Comparison of ENCODE assay signal across 7 cellular contexts in the genomic region with DNA sequence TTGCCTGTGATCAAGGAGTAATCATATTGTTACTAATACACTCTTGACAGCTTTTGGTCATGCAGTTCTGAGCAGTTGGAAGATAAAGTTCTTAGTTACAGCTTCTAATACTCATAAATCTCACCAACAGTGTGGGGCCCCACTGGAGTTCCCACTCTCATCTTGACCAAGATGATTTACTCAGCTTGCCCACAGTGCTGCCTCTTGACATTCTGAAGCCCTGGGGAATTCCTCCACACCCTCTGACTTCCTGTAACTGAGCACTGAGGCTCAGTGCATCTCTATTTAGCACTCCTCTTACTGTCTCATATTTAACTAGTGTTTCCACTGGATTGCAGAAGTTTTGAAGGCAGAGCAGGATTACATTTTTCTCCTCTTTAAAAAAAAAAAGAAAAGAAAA. TPM values are rescaled to one million over a fixed set of nuclear protein-coding genes. Genes with fewer than 3 reads are reported as not detected.
A peak's percentile ranks its signal among the peaks of the same experiment; 100 is the strongest.
DNase-seq lines count a peak whose midpoint lies in the region; ATAC-seq and TF ChIP-seq lines count a peak whose summit lies in the region.

No MANE protein-coding gene starts in this region.

- H3K36me3 ChIP-seq in OCI-LY1 (ENCODE audit: insufficient read depth, low read length) (no peaks in the 10 kb centered on the region; the same call in 1 of the 2 replicates), hepatocyte (replicated peaks; ENCODE audit: insufficient read depth, low read depth) (no peaks in the 10 kb centered on the region)

- peak overlapping the region; percentile 89 for H3K27ac ChIP-seq in OCI-LY1 (ENCODE audit: low read depth, low read length, poor library complexity, severe bottlenecking)
- H3K27ac ChIP-seq in hepatocyte: peak overlapping the region; percentile 94

- ATAC-seq in GM18519 (IDR thresholded peaks at IDR 0.05; ENCODE audit: low FRiP score, unreplicated experiment): peak; percentile 56
- peak; percentile 66 for ATAC-seq in HG02798 (IDR thresholded peaks at IDR 0.05; ENCODE audit: poor library complexity, unreplicated experiment)

- TF ChIP-seq CTCF in OCI-LY1 (IDR thresholded peaks at IDR 0.05; ENCODE audit: low read length) (no peak), hepatocyte (IDR thresholded peaks at IDR 0.05; ENCODE audit: poor library complexity) (no peak)

- peak overlapping the region; percentile 32; the same call in 1 of the 2 replicates for H3K9ac ChIP-seq in OCI-LY1 (ENCODE audit: low read length)

- peak overlapping the region; percentile 19 for H3K4me3 ChIP-seq in OCI-LY1 (ENCODE audit: low read depth, low read length, poor library complexity, severe bottlenecking)
- no peak overlapping the region for H3K4me3 ChIP-seq in hepatocyte

- H3K79me2 ChIP-seq in OCI-LY1 (ENCODE audit: insufficient read depth, low read length) (peaks cover 21% of the 10 kb centered on the region), hepatocyte (peaks cover 47% of the 10 kb centered on the region)

- H3F3A ChIP-seq in OCI-LY1 (ENCODE audit: insufficient read depth, low read length): 0 out of 2 replicates have a peak, but pooled peaks cover 8% of the 10 kb centered on the region

- no peaks in the 10 kb centered on the region for H3K27me3 ChIP-seq in OCI-LY1 (ENCODE audit: insufficient read depth, low read length)
- no peaks in the 10 kb centered on the region for H3K27me3 ChIP-seq in hepatocyte

- H3K9me2 ChIP-seq in OCI-LY1 (ENCODE audit: low read depth, low read length) (no peaks in the 10 kb centered on the region), hepatocyte (replicated peaks; ENCODE audit: insufficient read depth) (no peaks in the 10 kb centered on the region)

- no peaks in the 10 kb centered on the region for H4K20me1 ChIP-seq in OCI-LY1 (ENCODE audit: insufficient read depth, low read length)
- peaks cover 2% of the 10 kb centered on the region for H4K20me1 ChIP-seq in hepatocyte (ENCODE audit: insufficient read depth, poor library complexity, severe bottlenecking)

- H3K4me1 ChIP-seq in OCI-LY1 (ENCODE audit: insufficient read depth, low read length, severe bottlenecking) (peaks cover 83% of the 10 kb centered on the region), hepatocyte (ENCODE audit: insufficient read depth) (peaks cover 51% of the 10 kb centered on the region)

- H3K4me2 ChIP-seq in OCI-LY1 (ENCODE audit: low read length): peak overlapping the region; percentile 51
- H3K4me2 ChIP-seq in hepatocyte: peak overlapping the region; percentile 18

- DNase-seq in activated T-cell treated with anti-CD3 and anti-CD28 coated beads, Interleukin-2, amount 50 U/mL, for 48 hours: peak; percentile 78 to 81
- DNase-seq in hepatocyte (ENCODE audit: low spot score): peak; percentile 68
- DNase-seq in stimulated activated CD8-positive, alpha-beta memory T cell treated with anti-CD3 and anti-CD28 coated beads, Interleukin-12 subunit alpha, Interleukin-12 subunit beta, amount 100 ng/mL, for 1 hour (ENCODE audit: low read depth): peak; percentile 41
- no peak for DNase-seq in epidermal melanocyte (ENCODE audit: insufficient read length, low spot score)

- no peaks in the 10 kb centered on the region for H3K9me3 ChIP-seq in OCI-LY1 (ENCODE audit: low read length)
- no peaks in the 10 kb centered on the region for H3K9me3 ChIP-seq in hepatocyte (ENCODE audit: low read depth)

- no peak overlapping the region for H2AFZ ChIP-seq in OCI-LY1 (ENCODE audit: low read length)
- H2AFZ ChIP-seq in hepatocyte: no peak overlapping the region

RNA-seq across cellular contexts. Expression of a gene that starts 1.9 kb away (rescaled TPM):
- 70.4 and 72.2 TPM in 2 replicates for total RNA-seq in hepatocyte
- 103 and 116 TPM in 2 replicates for polyA plus RNA-seq in hepatocyte

RNA-seq across cellular contexts. Expression of a gene that starts 2.6 kb away (rescaled TPM):
- 59.4 and 59.8 TPM in 2 replicates for total RNA-seq in hepatocyte
- polyA plus RNA-seq in hepatocyte: 43.3 and 58.5 TPM in 2 replicates

RNA-seq across cellular contexts. Expression of a gene that starts 30.7 kb away (rescaled TPM):
- total RNA-seq in hepatocyte: 32.0 and 39.6 TPM in 2 replicates
- polyA plus RNA-seq in hepatocyte: 19.5 and 23.8 TPM in 2 replicates

RNA-seq across cellular contexts. Expression of a gene that starts 39.6 kb away (rescaled TPM):
- total RNA-seq in hepatocyte: not detected in 2 replicates
- polyA plus RNA-seq in hepatocyte: not detected in 2 replicates
